ENCODE assay signal across 8 cellular contexts in genomic region chr2:97112320-97113049, GRCh38. TPM values are rescaled to one million over a fixed set of nuclear protein-coding genes. Genes with fewer than 3 reads are reported as not detected.
DNase-seq lines count a peak whose midpoint lies in the region; ATAC-seq, FAIRE-seq and TF ChIP-seq lines count a peak whose summit lies in the region.
"Not testable (repeated sequence)": the region's sequence is repeated elsewhere in the genome, so short reads cannot be mapped to it uniquely, and the experiment has no call there.

No MANE protein-coding gene starts in this region.

- CTCF ChIA-PET in OCI-LY7 (lab: Charles Lee; ENCODE audit: unreplicated experiment), result not testable (repeated sequence)

- not testable (repeated sequence) for H3K9me3 ChIP-seq in OCI-LY7 (ENCODE audit: low read length); keratinocyte (ENCODE audit: control insufficient read depth, low read depth, low read length); transverse colon

- intact Hi-C loops in OCI-LY7 (cut with micrococcal nuclease; ENCODE audit: unreplicated experiment), result loop anchor here (1.0 to 5.0 kb wide), 4 partner anchors 100 to 295 kb away; partner anchors contain the start of genes ANKRD39 and CNNM3
- intact Hi-C loops in transverse colon (cut with DNase I; ENCODE audit: low total_unique reads), result not testable (repeated sequence)

- peak overlapping the region; percentile 90 for H3K4me2 ChIP-seq in OCI-LY7 (ENCODE audit: low read length)
- H3K4me2 ChIP-seq in keratinocyte (ENCODE audit: control insufficient read depth, extremely low read depth, insufficient read depth, low read depth, low read length), result peak overlapping the region; percentile 87

- not testable (repeated sequence) for H3K79me2 ChIP-seq in OCI-LY7 (ENCODE audit: insufficient read depth, low read depth, low read length); keratinocyte (ENCODE audit: control insufficient read depth, insufficient read depth, low read length)

- not testable (repeated sequence) for BruUV-seq in OCI-LY7 (replicated peaks; lab: Mats Ljungman, UMichigan)

- not testable (repeated sequence) for H4K20me1 ChIP-seq in OCI-LY7 (ENCODE audit: insufficient read depth, low read length); keratinocyte (ENCODE audit: control insufficient read depth, extremely low read depth, insufficient read depth, low read length)

- in situ Hi-C loops in transverse colon (cut with MboI; ENCODE audit: low pct_ligation_motif_present in 1 of 4, low pct_unique_long_range_greater_than_20kb in 1 of 4, low sequenced_read_pairs in 3 of 4), result loop anchor here in 3 of 4 donors (25.0 kb wide), 2 partner anchors 100 to 150 kb away; no protein-coding TSS in a partner anchor

- H3K9me1 ChIP-seq in keratinocyte (ENCODE audit: control insufficient read depth, extremely low read depth, insufficient read depth, low read length), result not testable (repeated sequence)

- ATAC-seq in HG02571 (IDR thresholded peaks at IDR 0.05; ENCODE audit: unreplicated experiment), result peak; percentile 46

- not testable (repeated sequence) for H3K36me3 ChIP-seq in OCI-LY7 (ENCODE audit: insufficient read depth, low read length); keratinocyte (ENCODE audit: control insufficient read depth in 2 of 2, extremely low read depth in 1 of 2, insufficient read depth in 2 of 2, low read length in 2 of 2); transverse colon

- not testable (repeated sequence) for H3K27me3 ChIP-seq in keratinocyte (ENCODE audit: control insufficient read depth, extremely low read depth, insufficient read depth, low read length); transverse colon

- H3K27ac ChIP-seq in OCI-LY7 (ENCODE audit: low read depth, low read length, poor library complexity, severe bottlenecking) (peak overlapping the region; percentile 84), keratinocyte (ENCODE audit: control insufficient read depth, insufficient read depth, low read length) (peak overlapping the region; percentile 72), transverse colon (peak overlapping the region; percentile 92 to 99 (median 98))

- H3K9me2 ChIP-seq in OCI-LY7 (ENCODE audit: insufficient read depth, low read length), result not testable (repeated sequence)

- H3K4me3 ChIP-seq in GM12864 (ENCODE audit: low read depth, low read length) (peak overlapping the region; percentile 70), OCI-LY7 (ENCODE audit: low read depth, low read length, poor library complexity, severe bottlenecking) (peak overlapping the region; percentile 75), keratinocyte (ENCODE audit: control insufficient read depth in 2 of 3, extremely low read depth in 1 of 3, insufficient read depth in 2 of 3, low read depth in 1 of 3, low read length in 3 of 3) (peak overlapping the region; percentile 57 to 73 (median 63)), transverse colon (peak overlapping the region; percentile 32 to 68 (median 52))

- DNase-seq in GM12864 (ENCODE audit: low read depth), result not testable (repeated sequence)
- DNase-seq in OCI-LY7 (ENCODE audit: low spot score) (peak; percentile 66), activated T-cell treated with anti-CD3 and anti-CD28 coated beads for 48 hours (ENCODE audit: low read depth) (peak; percentile 35), keratinocyte (ENCODE audit: low read depth, low spot score) (peak; percentile 11), retina (peak; percentile 91), transverse colon (peak; percentile 72)
- DNase-seq in effector CD4-positive, alpha-beta T cell, result peak; percentile 54

- TF ChIP-seq CTCF in GM12864 (IDR thresholded peaks at IDR 0.05; ENCODE audit: low read depth, low read length, missing control alignments), result peak; percentile 58
- TF ChIP-seq CTCF in OCI-LY7 (conservative IDR thresholded peaks at IDR 0.05; ENCODE audit: low read length), result peak; percentile 85
- TF ChIP-seq CTCF in keratinocyte (optimal IDR thresholded peaks at IDR 0.05 in 1 of 3, IDR thresholded peaks at IDR 0.05 in 1 of 3, conservative IDR thresholded peaks at IDR 0.05 in 1 of 3; ENCODE audit: extremely low read depth in 1 of 3, insufficient read depth in 2 of 3, low read length in 3 of 3), result peak in 2 of 3 experiments; percentile 56 to 70
- TF ChIP-seq CTCF in transverse colon (IDR thresholded peaks at IDR 0.05), result peak; percentile 80 to 100 (median 92)

- peak; percentile 41 for FAIRE-seq in keratinocyte (lab: Jason Lieb, UNC)

- 0 to 2% methylated on average over 8 to 18 of the region's 44 CpGs for WGBS in transverse colon (ENCODE audit: low coverage in 1 of 2), 2 donors

- not testable (repeated sequence) for H3K4me1 ChIP-seq in OCI-LY7 (ENCODE audit: insufficient read depth, low read length, poor library complexity, severe bottlenecking); keratinocyte (ENCODE audit: control insufficient read depth, extremely low read depth, insufficient read depth, low read length); transverse colon

- H3K9ac ChIP-seq in keratinocyte (ENCODE audit: control insufficient read depth, extremely low read depth, insufficient read depth, low read length), result peak overlapping the region; percentile 77

- POLR2A ChIA-PET in OCI-LY7 (lab: Charles Lee), result not testable (repeated sequence)

- H2AFZ ChIP-seq in OCI-LY7 (ENCODE audit: low read length) (peak overlapping the region; percentile 95), keratinocyte (ENCODE audit: control insufficient read depth, low read length) (peak overlapping the region; percentile 91)

- not testable (repeated sequence) for TF ChIP-seq EP300 in transverse colon (IDR thresholded peaks at IDR 0.05; ENCODE audit: low read depth)

- dilution Hi-C loops in keratinocyte (cut with MboI; ENCODE audit: extremely low pct_ligation_motif_present, low sequenced_read_pairs), result not testable (repeated sequence)

- not testable (repeated sequence) for TF ChIP-seq POLR2A in transverse colon (IDR thresholded peaks at IDR 0.05)

RNA-seq across cellular contexts. Expression of gene ANKRD36, which starts 0.5 kb away (rescaled TPM):
- total RNA-seq in OCI-LY7 (2014; rRNA removed; shearing (Covaris generic)), result 63.7 and 76.2 TPM in 2 replicates
- total RNA-seq in OCI-LY7 (2022) (60.5 and 65.5 TPM in 2 replicates), transverse colon (10 to 100 TPM; 26.1 to 48.6 (median 42.7) TPM)
- polyA plus RNA-seq in keratinocyte, result 2.6 to 5.2 TPM (median 4.6 TPM) in 3 replicates
- polyA plus RNA-seq in keratinocyte (2011; ENCODE audit: low read depth), result 14.9 TPM
- 0.71 and 0.84 TPM in 2 replicates for polyA plus RNA-seq in keratinocyte (2011; cell fraction: cytosol; rRNA removed)
- polyA plus RNA-seq in keratinocyte (2011; cell fraction: nucleus; rRNA removed), result 16.0 and 19.2 TPM in 2 replicates
- polyA plus RNA-seq in keratinocyte (2012; ENCODE audit: low replicate concordance), result 2.8 and 2.9 TPM in 2 replicates
- 26.3 to 49.9 TPM (median 30.6 TPM) in 3 replicates for polyA minus RNA-seq in keratinocyte
- 1.2 TPM for polyA minus RNA-seq in keratinocyte (2011; cell fraction: cytosol; rRNA and poly(A)+ RNA removed)
- polyA minus RNA-seq in keratinocyte (2011; cell fraction: nucleus; rRNA and poly(A)+ RNA removed), result 59.1 and 103 TPM in 2 replicates

RNA-seq across cellular contexts. Expression of gene FAHD2B, which starts 17.8 kb away (rescaled TPM):
- total RNA-seq in OCI-LY7 (2014; rRNA removed; shearing (Covaris generic)), result 23.4 and 29.2 TPM in 2 replicates
- 39.1 and 44.3 TPM in 2 replicates for total RNA-seq in OCI-LY7 (2022)
- 6.3 to 7.6 TPM (median 6.6 TPM) in 3 replicates for polyA plus RNA-seq in keratinocyte
- polyA plus RNA-seq in keratinocyte (2011; ENCODE audit: low read depth), result 6.3 TPM
- 5.4 and 8.7 TPM in 2 replicates for polyA plus RNA-seq in keratinocyte (2011; cell fraction: cytosol; rRNA removed)
- 11.4 and 15.7 TPM in 2 replicates for polyA plus RNA-seq in keratinocyte (2011; cell fraction: nucleus; rRNA removed)
- polyA plus RNA-seq in keratinocyte (2012; ENCODE audit: low replicate concordance), result 8.2 and 9.4 TPM in 2 replicates
- polyA minus RNA-seq in keratinocyte, result 6.6 to 9.2 TPM (median 8.9 TPM) in 3 replicates
- polyA minus RNA-seq in keratinocyte (2011; cell fraction: cytosol; rRNA and poly(A)+ RNA removed), result 6.7 TPM
- 4.6 and 5.9 TPM in 2 replicates for polyA minus RNA-seq in keratinocyte (2011; cell fraction: nucleus; rRNA and poly(A)+ RNA removed)
- 1 to 10 TPM in 3 of 4 donors, under 1 TPM in 1; 0.60 to 6.2 (median 3.7) TPM for total RNA-seq in transverse colon
